Comparison of ENCODE assay signal across 1 cellular context in the genomic region with DNA sequence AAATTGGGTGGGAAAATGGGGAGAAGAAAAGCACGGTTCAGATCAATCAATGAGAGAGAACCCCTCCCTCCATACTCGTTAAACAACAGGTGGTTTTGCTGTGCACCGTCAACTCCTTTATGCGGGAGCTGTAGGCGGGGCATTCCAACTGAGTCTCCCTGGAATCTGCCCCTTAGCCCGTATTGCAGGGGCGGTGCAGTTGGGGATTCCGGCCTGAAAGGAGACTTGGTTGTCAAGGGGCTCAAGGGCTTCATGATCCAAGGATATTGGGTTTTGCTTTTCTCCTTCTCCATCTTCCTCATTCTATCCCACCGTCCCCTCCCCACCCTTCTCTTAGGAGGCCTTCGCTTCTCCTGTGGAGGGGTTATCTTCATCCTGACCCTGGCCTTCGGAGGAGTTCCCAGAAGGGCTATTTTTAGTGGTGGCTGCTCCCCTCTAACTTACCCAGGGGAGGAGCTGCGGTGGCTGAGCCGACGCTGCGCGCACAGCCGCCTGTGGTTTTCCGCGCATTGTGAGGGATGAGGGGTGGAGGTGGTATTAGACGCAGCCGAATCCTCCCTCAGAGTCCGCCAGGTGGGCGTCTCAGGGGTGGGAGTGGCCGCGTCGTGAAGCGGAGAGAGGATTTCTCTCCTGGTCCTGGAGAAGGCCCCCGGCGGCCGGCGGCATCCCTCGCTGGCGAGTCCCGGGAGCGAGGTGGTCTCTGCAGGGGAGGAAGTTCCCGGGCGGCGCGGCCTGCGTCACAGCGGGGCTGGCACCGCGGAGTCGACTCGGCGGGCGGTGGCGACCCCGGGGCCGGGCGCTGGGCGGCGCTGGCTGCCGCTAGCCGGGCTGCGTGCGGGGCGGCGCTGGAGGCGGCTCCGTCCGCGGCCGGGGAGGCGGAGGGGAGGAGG.
TF ChIP-seq lines count a peak whose summit lies in the region.

No MANE protein-coding gene starts in this region.

TF ChIP-seq in K562, 482 proteins besides CTCF, POLR2A, EP300 and RAD21 (continued from another document and continues in another):
- TF ChIP-seq, protein P1, sequence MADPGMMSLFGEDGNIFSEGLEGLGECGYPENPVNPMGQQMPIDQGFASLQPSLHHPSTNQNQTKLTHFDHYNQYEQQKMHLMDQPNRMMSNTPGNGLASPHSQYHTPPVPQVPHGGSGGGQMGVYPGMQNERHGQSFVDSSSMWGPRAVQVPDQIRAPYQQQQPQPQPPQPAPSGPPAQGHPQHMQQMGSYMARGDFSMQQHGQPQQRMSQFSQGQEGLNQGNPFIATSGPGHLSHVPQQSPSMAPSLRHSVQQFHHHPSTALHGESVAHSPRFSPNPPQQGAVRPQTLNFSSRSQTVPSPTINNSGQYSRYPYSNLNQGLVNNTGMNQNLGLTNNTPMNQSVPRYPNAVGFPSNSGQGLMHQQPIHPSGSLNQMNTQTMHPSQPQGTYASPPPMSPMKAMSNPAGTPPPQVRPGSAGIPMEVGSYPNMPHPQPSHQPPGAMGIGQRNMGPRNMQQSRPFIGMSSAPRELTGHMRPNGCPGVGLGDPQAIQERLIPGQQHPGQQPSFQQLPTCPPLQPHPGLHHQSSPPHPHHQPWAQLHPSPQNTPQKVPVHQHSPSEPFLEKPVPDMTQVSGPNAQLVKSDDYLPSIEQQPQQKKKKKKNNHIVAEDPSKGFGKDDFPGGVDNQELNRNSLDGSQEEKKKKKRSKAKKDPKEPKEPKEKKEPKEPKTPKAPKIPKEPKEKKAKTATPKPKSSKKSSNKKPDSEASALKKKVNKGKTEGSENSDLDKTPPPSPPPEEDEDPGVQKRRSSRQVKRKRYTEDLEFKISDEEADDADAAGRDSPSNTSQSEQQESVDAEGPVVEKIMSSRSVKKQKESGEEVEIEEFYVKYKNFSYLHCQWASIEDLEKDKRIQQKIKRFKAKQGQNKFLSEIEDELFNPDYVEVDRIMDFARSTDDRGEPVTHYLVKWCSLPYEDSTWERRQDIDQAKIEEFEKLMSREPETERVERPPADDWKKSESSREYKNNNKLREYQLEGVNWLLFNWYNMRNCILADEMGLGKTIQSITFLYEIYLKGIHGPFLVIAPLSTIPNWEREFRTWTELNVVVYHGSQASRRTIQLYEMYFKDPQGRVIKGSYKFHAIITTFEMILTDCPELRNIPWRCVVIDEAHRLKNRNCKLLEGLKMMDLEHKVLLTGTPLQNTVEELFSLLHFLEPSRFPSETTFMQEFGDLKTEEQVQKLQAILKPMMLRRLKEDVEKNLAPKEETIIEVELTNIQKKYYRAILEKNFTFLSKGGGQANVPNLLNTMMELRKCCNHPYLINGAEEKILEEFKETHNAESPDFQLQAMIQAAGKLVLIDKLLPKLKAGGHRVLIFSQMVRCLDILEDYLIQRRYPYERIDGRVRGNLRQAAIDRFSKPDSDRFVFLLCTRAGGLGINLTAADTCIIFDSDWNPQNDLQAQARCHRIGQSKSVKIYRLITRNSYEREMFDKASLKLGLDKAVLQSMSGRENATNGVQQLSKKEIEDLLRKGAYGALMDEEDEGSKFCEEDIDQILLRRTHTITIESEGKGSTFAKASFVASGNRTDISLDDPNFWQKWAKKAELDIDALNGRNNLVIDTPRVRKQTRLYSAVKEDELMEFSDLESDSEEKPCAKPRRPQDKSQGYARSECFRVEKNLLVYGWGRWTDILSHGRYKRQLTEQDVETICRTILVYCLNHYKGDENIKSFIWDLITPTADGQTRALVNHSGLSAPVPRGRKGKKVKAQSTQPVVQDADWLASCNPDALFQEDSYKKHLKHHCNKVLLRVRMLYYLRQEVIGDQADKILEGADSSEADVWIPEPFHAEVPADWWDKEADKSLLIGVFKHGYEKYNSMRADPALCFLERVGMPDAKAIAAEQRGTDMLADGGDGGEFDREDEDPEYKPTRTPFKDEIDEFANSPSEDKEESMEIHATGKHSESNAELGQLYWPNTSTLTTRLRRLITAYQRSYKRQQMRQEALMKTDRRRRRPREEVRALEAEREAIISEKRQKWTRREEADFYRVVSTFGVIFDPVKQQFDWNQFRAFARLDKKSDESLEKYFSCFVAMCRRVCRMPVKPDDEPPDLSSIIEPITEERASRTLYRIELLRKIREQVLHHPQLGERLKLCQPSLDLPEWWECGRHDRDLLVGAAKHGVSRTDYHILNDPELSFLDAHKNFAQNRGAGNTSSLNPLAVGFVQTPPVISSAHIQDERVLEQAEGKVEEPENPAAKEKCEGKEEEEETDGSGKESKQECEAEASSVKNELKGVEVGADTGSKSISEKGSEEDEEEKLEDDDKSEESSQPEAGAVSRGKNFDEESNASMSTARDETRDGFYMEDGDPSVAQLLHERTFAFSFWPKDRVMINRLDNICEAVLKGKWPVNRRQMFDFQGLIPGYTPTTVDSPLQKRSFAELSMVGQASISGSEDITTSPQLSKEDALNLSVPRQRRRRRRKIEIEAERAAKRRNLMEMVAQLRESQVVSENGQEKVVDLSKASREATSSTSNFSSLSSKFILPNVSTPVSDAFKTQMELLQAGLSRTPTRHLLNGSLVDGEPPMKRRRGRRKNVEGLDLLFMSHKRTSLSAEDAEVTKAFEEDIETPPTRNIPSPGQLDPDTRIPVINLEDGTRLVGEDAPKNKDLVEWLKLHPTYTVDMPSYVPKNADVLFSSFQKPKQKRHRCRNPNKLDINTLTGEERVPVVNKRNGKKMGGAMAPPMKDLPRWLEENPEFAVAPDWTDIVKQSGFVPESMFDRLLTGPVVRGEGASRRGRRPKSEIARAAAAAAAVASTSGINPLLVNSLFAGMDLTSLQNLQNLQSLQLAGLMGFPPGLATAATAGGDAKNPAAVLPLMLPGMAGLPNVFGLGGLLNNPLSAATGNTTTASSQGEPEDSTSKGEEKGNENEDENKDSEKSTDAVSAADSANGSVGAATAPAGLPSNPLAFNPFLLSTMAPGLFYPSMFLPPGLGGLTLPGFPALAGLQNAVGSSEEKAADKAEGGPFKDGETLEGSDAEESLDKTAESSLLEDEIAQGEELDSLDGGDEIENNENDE (IDR thresholded peaks at IDR 0.05; ENCODE audit: low read depth, low read length), result no peak
- TF ChIP-seq NR1H2 (CRISPR knock-in tag; IDR thresholded peaks at IDR 0.05), result no peak
- no peak for TF ChIP-seq NELFE (IDR thresholded peaks at IDR 0.05; ENCODE audit: insufficient read depth, insufficient read length)
- no peak for TF ChIP-seq ZC3H4 (CRISPR knock-in tag; IDR thresholded peaks at IDR 0.05; ENCODE audit: borderline replicate concordance)
- TF ChIP-seq CHD2 (IDR thresholded peaks at IDR 0.05; ENCODE audit: low read depth, low read length), result no peak
- TF ChIP-seq CXXC5 (CRISPR knock-in tag; IDR thresholded peaks at IDR 0.05), result peak; percentile 79
- no peak for TF ChIP-seq FOXA3 (CRISPR knock-in tag; conservative IDR thresholded peaks at IDR 0.05 in 1 of 2, IDR thresholded peaks at IDR 0.05 in 1 of 2)
- no peak for TF ChIP-seq TGIF2 (CRISPR knock-in tag; IDR thresholded peaks at IDR 0.05)
- no peak for TF ChIP-seq ARHGAP35 (IDR thresholded peaks at IDR 0.05; ENCODE audit: partially characterized antibody)
- TF ChIP-seq, protein P2, sequence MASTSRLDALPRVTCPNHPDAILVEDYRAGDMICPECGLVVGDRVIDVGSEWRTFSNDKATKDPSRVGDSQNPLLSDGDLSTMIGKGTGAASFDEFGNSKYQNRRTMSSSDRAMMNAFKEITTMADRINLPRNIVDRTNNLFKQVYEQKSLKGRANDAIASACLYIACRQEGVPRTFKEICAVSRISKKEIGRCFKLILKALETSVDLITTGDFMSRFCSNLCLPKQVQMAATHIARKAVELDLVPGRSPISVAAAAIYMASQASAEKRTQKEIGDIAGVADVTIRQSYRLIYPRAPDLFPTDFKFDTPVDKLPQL (IDR thresholded peaks at IDR 0.05; ENCODE audit: extremely low read depth, insufficient read length), result no peak
- no peak for TF ChIP-seq EWSR1 (IDR thresholded peaks at IDR 0.05; ENCODE audit: borderline replicate concordance, low read depth, partially characterized antibody)
- no peak for TF ChIP-seq CBX1 (IDR thresholded peaks at IDR 0.05; ENCODE audit: low read depth)
- TF ChIP-seq, protein P3, sequence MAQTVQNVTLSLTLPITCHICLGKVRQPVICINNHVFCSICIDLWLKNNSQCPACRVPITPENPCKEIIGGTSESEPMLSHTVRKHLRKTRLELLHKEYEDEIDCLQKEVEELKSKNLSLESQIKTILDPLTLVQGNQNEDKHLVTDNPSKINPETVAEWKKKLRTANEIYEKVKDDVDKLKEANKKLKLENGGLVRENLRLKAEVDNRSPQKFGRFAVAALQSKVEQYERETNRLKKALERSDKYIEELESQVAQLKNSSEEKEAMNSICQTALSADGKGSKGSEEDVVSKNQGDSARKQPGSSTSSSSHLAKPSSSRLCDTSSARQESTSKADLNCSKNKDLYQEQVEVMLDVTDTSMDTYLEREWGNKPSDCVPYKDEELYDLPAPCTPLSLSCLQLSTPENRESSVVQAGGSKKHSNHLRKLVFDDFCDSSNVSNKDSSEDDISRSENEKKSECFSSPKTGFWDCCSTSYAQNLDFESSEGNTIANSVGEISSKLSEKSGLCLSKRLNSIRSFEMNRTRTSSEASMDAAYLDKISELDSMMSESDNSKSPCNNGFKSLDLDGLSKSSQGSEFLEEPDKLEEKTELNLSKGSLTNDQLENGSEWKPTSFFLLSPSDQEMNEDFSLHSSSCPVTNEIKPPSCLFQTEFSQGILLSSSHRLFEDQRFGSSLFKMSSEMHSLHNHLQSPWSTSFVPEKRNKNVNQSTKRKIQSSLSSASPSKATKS (CRISPR knock-in tag; IDR thresholded peaks at IDR 0.05), result no peak
- TF ChIP-seq, protein P4, sequence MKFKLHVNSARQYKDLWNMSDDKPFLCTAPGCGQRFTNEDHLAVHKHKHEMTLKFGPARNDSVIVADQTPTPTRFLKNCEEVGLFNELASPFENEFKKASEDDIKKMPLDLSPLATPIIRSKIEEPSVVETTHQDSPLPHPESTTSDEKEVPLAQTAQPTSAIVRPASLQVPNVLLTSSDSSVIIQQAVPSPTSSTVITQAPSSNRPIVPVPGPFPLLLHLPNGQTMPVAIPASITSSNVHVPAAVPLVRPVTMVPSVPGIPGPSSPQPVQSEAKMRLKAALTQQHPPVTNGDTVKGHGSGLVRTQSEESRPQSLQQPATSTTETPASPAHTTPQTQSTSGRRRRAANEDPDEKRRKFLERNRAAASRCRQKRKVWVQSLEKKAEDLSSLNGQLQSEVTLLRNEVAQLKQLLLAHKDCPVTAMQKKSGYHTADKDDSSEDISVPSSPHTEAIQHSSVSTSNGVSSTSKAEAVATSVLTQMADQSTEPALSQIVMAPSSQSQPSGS (CRISPR knock-in tag; IDR thresholded peaks at IDR 0.05), result no peak
- peak; percentile 74 for TF ChIP-seq CTBP1 (IDR thresholded peaks at IDR 0.05; ENCODE audit: borderline replicate concordance)
- no peak for TF ChIP-seq ELF1 (tag; IDR thresholded peaks at IDR 0.05)
- no peak for TF ChIP-seq PHB (CRISPR knock-in tag; IDR thresholded peaks at IDR 0.05)
- no peak for TF ChIP-seq ZNF444 (CRISPR knock-in tag; IDR thresholded peaks at IDR 0.05)
- no peak; the same call in 1 of the 2 replicates for TF ChIP-seq ARID1B (IDR thresholded peaks at IDR 0.05)
- TF ChIP-seq, protein P5, sequence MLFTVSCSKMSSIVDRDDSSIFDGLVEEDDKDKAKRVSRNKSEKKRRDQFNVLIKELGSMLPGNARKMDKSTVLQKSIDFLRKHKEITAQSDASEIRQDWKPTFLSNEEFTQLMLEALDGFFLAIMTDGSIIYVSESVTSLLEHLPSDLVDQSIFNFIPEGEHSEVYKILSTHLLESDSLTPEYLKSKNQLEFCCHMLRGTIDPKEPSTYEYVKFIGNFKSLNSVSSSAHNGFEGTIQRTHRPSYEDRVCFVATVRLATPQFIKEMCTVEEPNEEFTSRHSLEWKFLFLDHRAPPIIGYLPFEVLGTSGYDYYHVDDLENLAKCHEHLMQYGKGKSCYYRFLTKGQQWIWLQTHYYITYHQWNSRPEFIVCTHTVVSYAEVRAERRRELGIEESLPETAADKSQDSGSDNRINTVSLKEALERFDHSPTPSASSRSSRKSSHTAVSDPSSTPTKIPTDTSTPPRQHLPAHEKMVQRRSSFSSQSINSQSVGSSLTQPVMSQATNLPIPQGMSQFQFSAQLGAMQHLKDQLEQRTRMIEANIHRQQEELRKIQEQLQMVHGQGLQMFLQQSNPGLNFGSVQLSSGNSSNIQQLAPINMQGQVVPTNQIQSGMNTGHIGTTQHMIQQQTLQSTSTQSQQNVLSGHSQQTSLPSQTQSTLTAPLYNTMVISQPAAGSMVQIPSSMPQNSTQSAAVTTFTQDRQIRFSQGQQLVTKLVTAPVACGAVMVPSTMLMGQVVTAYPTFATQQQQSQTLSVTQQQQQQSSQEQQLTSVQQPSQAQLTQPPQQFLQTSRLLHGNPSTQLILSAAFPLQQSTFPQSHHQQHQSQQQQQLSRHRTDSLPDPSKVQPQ (CRISPR knock-in tag; IDR thresholded peaks at IDR 0.05; ENCODE audit: borderline replicate concordance), result no peak
- TF ChIP-seq, protein P6, sequence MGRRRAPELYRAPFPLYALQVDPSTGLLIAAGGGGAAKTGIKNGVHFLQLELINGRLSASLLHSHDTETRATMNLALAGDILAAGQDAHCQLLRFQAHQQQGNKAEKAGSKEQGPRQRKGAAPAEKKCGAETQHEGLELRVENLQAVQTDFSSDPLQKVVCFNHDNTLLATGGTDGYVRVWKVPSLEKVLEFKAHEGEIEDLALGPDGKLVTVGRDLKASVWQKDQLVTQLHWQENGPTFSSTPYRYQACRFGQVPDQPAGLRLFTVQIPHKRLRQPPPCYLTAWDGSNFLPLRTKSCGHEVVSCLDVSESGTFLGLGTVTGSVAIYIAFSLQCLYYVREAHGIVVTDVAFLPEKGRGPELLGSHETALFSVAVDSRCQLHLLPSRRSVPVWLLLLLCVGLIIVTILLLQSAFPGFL (CRISPR knock-in tag; IDR thresholded peaks at IDR 0.05), result no peak
- no peak for TF ChIP-seq FOXA1 (IDR thresholded peaks at IDR 0.05; ENCODE audit: borderline replicate concordance)
- TF ChIP-seq STAG1 (CRISPR knock-in tag; IDR thresholded peaks at IDR 0.05; ENCODE audit: borderline replicate concordance), result no peak; the same call in 1 of the 2 replicates
- no peak for TF ChIP-seq TBL1XR1 (IDR thresholded peaks at IDR 0.05; ENCODE audit: low read length in 2 of 2)
- no peak for TF ChIP-seq RBBP5 (IDR thresholded peaks at IDR 0.05; ENCODE audit: borderline replicate concordance, insufficient read depth, low read length, poor library complexity, severe bottlenecking)
- TF ChIP-seq, protein P7, sequence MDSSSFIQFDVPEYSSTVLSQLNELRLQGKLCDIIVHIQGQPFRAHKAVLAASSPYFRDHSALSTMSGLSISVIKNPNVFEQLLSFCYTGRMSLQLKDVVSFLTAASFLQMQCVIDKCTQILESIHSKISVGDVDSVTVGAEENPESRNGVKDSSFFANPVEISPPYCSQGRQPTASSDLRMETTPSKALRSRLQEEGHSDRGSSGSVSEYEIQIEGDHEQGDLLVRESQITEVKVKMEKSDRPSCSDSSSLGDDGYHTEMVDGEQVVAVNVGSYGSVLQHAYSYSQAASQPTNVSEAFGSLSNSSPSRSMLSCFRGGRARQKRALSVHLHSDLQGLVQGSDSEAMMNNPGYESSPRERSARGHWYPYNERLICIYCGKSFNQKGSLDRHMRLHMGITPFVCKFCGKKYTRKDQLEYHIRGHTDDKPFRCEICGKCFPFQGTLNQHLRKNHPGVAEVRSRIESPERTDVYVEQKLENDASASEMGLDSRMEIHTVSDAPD (CRISPR knock-in tag; IDR thresholded peaks at IDR 0.05), result no peak
- no peak for TF ChIP-seq NR2C1 (IDR thresholded peaks at IDR 0.05)
- no peak for TF ChIP-seq NR2C1 (tag; IDR thresholded peaks at IDR 0.05)
- TF ChIP-seq, protein P8, sequence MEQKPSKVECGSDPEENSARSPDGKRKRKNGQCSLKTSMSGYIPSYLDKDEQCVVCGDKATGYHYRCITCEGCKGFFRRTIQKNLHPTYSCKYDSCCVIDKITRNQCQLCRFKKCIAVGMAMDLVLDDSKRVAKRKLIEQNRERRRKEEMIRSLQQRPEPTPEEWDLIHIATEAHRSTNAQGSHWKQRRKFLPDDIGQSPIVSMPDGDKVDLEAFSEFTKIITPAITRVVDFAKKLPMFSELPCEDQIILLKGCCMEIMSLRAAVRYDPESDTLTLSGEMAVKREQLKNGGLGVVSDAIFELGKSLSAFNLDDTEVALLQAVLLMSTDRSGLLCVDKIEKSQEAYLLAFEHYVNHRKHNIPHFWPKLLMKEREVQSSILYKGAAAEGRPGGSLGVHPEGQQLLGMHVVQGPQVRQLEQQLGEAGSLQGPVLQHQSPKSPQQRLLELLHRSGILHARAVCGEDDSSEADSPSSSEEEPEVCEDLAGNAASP (IDR thresholded peaks at IDR 0.05), result no peak
- no peak for TF ChIP-seq HOXB6 (CRISPR knock-in tag; IDR thresholded peaks at IDR 0.05; ENCODE audit: borderline replicate concordance)
- TF ChIP-seq ZKSCAN1 (IDR thresholded peaks at IDR 0.05; ENCODE audit: low read depth, low read length), result no peak
